8 cellular contexts compared by ENCODE assay signal in the genomic region with DNA sequence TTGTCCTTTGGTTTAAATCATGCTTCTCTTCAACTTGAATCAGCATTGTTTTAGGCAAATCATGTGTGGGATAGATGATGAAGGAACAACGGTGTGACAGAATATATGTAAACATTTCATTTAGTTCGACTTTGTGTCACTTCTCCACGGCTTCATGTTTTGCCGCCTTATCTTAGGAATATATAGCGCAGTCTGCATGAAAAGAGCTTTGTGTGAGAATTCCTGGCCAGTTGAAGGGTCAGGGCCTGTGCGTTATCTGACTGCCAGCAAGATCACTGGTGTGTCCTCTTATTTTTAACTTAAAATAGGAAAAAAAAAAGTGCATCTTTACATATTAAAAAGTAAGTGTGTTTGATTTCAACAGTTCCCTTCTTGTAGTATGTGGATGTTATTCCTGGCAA.
DNase-seq lines count a peak whose midpoint lies in the region; ATAC-seq and TF ChIP-seq lines count a peak whose summit lies in the region.

No MANE protein-coding gene starts in this region.

- H3K27ac Mint-ChIP-seq in T-helper 2 cell treated with Interferon-gamma antibody and Interleukin-4, amounts not matched to agents 5 μg/mL and 100 μg/mL, for 36 hours = no peak overlapping the region

- no peak for ATAC-seq in HG03097 (IDR thresholded peaks at IDR 0.05; ENCODE audit: low FRiP score, unreplicated experiment)

- H3K27me3 ChIP-seq in tibial artery = no peaks in the 10 kb centered on the region

- H3K4me1 Mint-ChIP-seq in T-helper 2 cell treated with Interferon-gamma antibody and Interleukin-4, amounts not matched to agents 5 μg/mL and 100 μg/mL, for 36 hours (ENCODE audit: low read depth) = no peaks in the 10 kb centered on the region

- H3K4me3 Mint-ChIP-seq in T-helper 2 cell treated with Interferon-gamma antibody and Interleukin-4, amounts not matched to agents 5 μg/mL and 100 μg/mL, for 36 hours = peak overlapping the region; percentile 43

- TF ChIP-seq CTCF in astrocyte of the cerebellum (IDR thresholded peaks at IDR 0.05; ENCODE audit: low read depth, low read length, missing control alignments) (no peak), tibial artery (IDR thresholded peaks at IDR 0.05) (no peak)

- no peak for DNase-seq in T-helper 2 cell treated with Interferon-gamma antibody and Interleukin-4, amounts not matched to agents 5 μg/mL and 100 μg/mL, for 36 hours (ENCODE audit: low spot score)
- DNase-seq in T-helper 2 cell = no peak
- no peak for DNase-seq in astrocyte of the cerebellum (ENCODE audit: low read depth)
- peak; percentile 62 for DNase-seq in left kidney (ENCODE audit: low read depth, low spot score)
- no peak for DNase-seq in tibial artery
- no peak for DNase-seq in effector CD4-positive, alpha-beta T cell
- no peak for DNase-seq in germinal center (ENCODE audit: low spot score)

- peaks cover 5% of the 10 kb centered on the region for H3K27me3 Mint-ChIP-seq in T-helper 2 cell treated with Interferon-gamma antibody and Interleukin-4, amounts not matched to agents 5 μg/mL and 100 μg/mL, for 36 hours (ENCODE audit: low read depth)

- in situ Hi-C loops in astrocyte of the cerebellum (cut with HindIII; ENCODE audit: low sequenced_read_pairs) = loop anchor here (5.0 kb wide), 1 partner anchor 97 kb away; no protein-coding TSS in a partner anchor

- no peaks in the 10 kb centered on the region for H3K36me3 Mint-ChIP-seq in T-helper 2 cell treated with Interferon-gamma antibody and Interleukin-4, amounts not matched to agents 5 μg/mL and 100 μg/mL, for 36 hours (ENCODE audit: low read depth)

- peaks cover 0 to 5% (median 1%) of the 10 kb centered on the region in 4 donors for H3K4me1 ChIP-seq in tibial artery

- peaks cover 5% of the 10 kb centered on the region for H3K9me3 Mint-ChIP-seq in T-helper 2 cell treated with Interferon-gamma antibody and Interleukin-4, amounts not matched to agents 5 μg/mL and 100 μg/mL, for 36 hours

- H3K4me3 ChIP-seq in astrocyte of the cerebellum (ENCODE audit: low read depth, low read length) (peak overlapping the region; percentile 58), tibial artery (peak overlapping the region; percentile 48 to 55)

- no peaks in the 10 kb centered on the region for H3K36me3 ChIP-seq in tibial artery

- peak overlapping the region; percentile 67 to 83 for H3K27ac ChIP-seq in tibial artery

- intact Hi-C loops in tibial artery (cut with DNase I; ENCODE audit: low total_unique reads) = loop anchor here (1.0 kb wide), 1 partner anchor 136 kb away; no protein-coding TSS in a partner anchor

- H3K9me3 ChIP-seq in tibial artery = peaks cover 0 to 3% (median 0%) of the 10 kb centered on the region in 3 donors
